ENCODE assay signal across 10 cellular contexts in genomic region chr1:44531785-44532566, GRCh38.
DNase-seq lines count a peak whose midpoint lies in the region; ATAC-seq and TF ChIP-seq lines count a peak whose summit lies in the region.
"Had no signal": no experiment of that assay in that cellular context is flagged by ENCODE, and none has a peak within 500 bp of the region (broad histone marks: within the 10 kb centered on the region; RNA-seq: fewer than 3 reads in every experiment).

No MANE protein-coding gene starts in this region.

- no peak overlapping the region for H2BK5ac ChIP-seq in H9 (ENCODE audit: insufficient read length, low read length)

- no peak overlapping the region for H2BK12ac ChIP-seq in H9 (ENCODE audit: insufficient read length, low read depth, low read length)

- H3K4me3 Mint-ChIP-seq in H9 = no peak overlapping the region
- no peak overlapping the region for H3K4me3 Mint-ChIP-seq in T-helper 17 cell

- TSS peak; percentile 88 for BruUV-seq in PC-9 (replicated peaks; lab: Mats Ljungman, UMichigan)

- H3K4me1 ChIP-seq in H9 (ENCODE audit: insufficient read depth, low read length) (peaks cover 15% of the 10 kb centered on the region), PC-9 (replicated peaks; ENCODE audit: insufficient read depth) (peaks cover 19% of the 10 kb centered on the region)
- H3K4me1 ChIP-seq: body of pancreas had no signal

- H3K4me3 ChIP-seq in GM06990 (replicated peaks; ENCODE audit: low read depth, low read length) (no peak overlapping the region), PC-9 (no peak overlapping the region), fibroblast of villous mesenchyme (ENCODE audit: low read depth, low read length) (no peak overlapping the region)
- H3K4me3 ChIP-seq: body of pancreas had no signal

- no peak overlapping the region for H3K4me2 ChIP-seq in H9 (ENCODE audit: insufficient read depth, insufficient read length, low read length)
- H3K4me2 ChIP-seq in PC-9 = peak overlapping the region; percentile 36

- H3K4me1 Mint-ChIP-seq in H9 (peaks cover 34 to 40% of the 10 kb centered on the region in 2 experiments), T-helper 17 cell (no peaks in the 10 kb centered on the region)

- no peak overlapping the region for H3T11ph ChIP-seq in H9 (ENCODE audit: low read length)

- no peak for ATAC-seq in T-helper 17 cell
- ATAC-seq: body of pancreas had no signal

- POLR2A ChIA-PET in PC-9 (lab: Charles Lee; ENCODE audit: unreplicated experiment) = interaction anchor here (0.7 kb wide), 1 partner anchor 1340 kb away, joined by 5 read pairs; no protein-coding TSS in a partner anchor

- H3K9me3 ChIP-seq in H9 (ENCODE audit: control insufficient read depth, low read depth, low read length) (no peaks in the 10 kb centered on the region), PC-9 (ENCODE audit: insufficient read depth, low read depth) (no peaks in the 10 kb centered on the region), T-helper 17 cell (ENCODE audit: control insufficient read depth, low read length, poor library complexity, severe bottlenecking) (no peaks in the 10 kb centered on the region)
- H3K9me3 ChIP-seq: body of pancreas had no signal

- no CpG with 5 or more reads among the region's 4 CpGs for WGBS in H9 (ENCODE audit: extremely low coverage, insufficient read length, low lambda C conversion rate)

- no peak overlapping the region for H3K9ac ChIP-seq in H9 (ENCODE audit: extremely low read depth, insufficient read length, low read length)

- H3K79me2 ChIP-seq in H9 (ENCODE audit: insufficient read depth, low read length) (no peaks in the 10 kb centered on the region), PC-9 (ENCODE audit: low read depth) (no peaks in the 10 kb centered on the region)

- H4K5ac ChIP-seq in H9 (ENCODE audit: insufficient read length, low read depth, low read length) = no peak overlapping the region

- H3K27ac Mint-ChIP-seq in H9 (peak overlapping the region in 2 of 3 experiments; percentile 1 to 45; a peak in 1 of 7 replicates), T-helper 17 cell (no peak overlapping the region)

- H3K36me3 Mint-ChIP-seq in H9 (ENCODE audit: insufficient read depth in 1 of 3, low read depth in 3 of 3) (no peaks in the 10 kb centered on the region), T-helper 17 cell (ENCODE audit: low read depth) (peaks cover 2% of the 10 kb centered on the region)

- H3K79me1 ChIP-seq in H9 (ENCODE audit: insufficient read depth, low read depth, low read length, poor library complexity, severe bottlenecking) = no peaks in the 10 kb centered on the region

- no peak overlapping the region for H4K91ac ChIP-seq in H9 (ENCODE audit: insufficient read length, low read depth, low read length)

- no peak overlapping the region for H3K56ac ChIP-seq in H9 (ENCODE audit: insufficient read length, low read depth, low read length)

- no peaks in the 10 kb centered on the region for H3K9me2 ChIP-seq in PC-9 (ENCODE audit: insufficient read depth)

- no peak overlapping the region for H3K4ac ChIP-seq in H9 (ENCODE audit: low read depth, low read length)

- H3K9me3 Mint-ChIP-seq in H9 = no peaks in the 10 kb centered on the region

- H2BK120ac ChIP-seq in H9 (ENCODE audit: low read depth, low read length, poor library complexity, severe bottlenecking) = no peak overlapping the region

- no peak overlapping the region for H3K14ac ChIP-seq in H9 (ENCODE audit: insufficient read depth, low read length)

- H3K36me3 ChIP-seq in GM06990 (ENCODE audit: control insufficient read depth, insufficient read depth, low read length) = no peaks in the 10 kb centered on the region
- H3K36me3 ChIP-seq in PC-9 (ENCODE audit: low read depth) = no peaks in the 10 kb centered on the region

- TF ChIP-seq CTCF in GM06990 (IDR thresholded peaks at IDR 0.05; ENCODE audit: insufficient read depth, low read length, poor library complexity, severe bottlenecking) (no peak), H9 (conservative IDR thresholded peaks at IDR 0.05) (no peak), PC-9 (conservative IDR thresholded peaks at IDR 0.05) (no peak), fibroblast of villous mesenchyme (IDR thresholded peaks at IDR 0.05; ENCODE audit: insufficient read depth, low read depth, low read length) (no peak), GM10266 (IDR thresholded peaks at IDR 0.05; ENCODE audit: control insufficient read depth, insufficient read depth, low read depth, missing control alignments) (no peak)

- H2AFZ ChIP-seq in H9 (ENCODE audit: low read length) (no peak overlapping the region), PC-9 (no peak overlapping the region)

- H3K23me2 ChIP-seq in H9 (ENCODE audit: insufficient read length, low read depth, low read length, poor library complexity, severe bottlenecking) = no peaks in the 10 kb centered on the region

- H3K18ac ChIP-seq in H9 (ENCODE audit: insufficient read length, low read depth, low read length) = no peak overlapping the region

- H3K27ac ChIP-seq in H9 (ENCODE audit: insufficient read length, low read depth, low read length) = no peak overlapping the region
- H3K27ac ChIP-seq in PC-9 = peak overlapping the region; percentile 77
- H3K27ac ChIP-seq: body of pancreas had no signal

- H3K27me3 ChIP-seq in GM06990 (replicated peaks; ENCODE audit: control insufficient read depth, insufficient read depth, low read length) = no peaks in the 10 kb centered on the region
- no peaks in the 10 kb centered on the region for H3K27me3 ChIP-seq in H9 (ENCODE audit: insufficient read depth, low read length)
- H3K27me3 ChIP-seq in PC-9 (ENCODE audit: insufficient read depth, low read depth) = no peaks in the 10 kb centered on the region
- H3K27me3 ChIP-seq: body of pancreas had no signal

- DNase-seq in GM06990 (ENCODE audit: extremely low read depth, insufficient read length) (peak; percentile 24), H9 (no peak), PC-9 (peak; percentile 75 to 91), fibroblast of villous mesenchyme (ENCODE audit: low read depth) (peak; percentile 43), HPDE6-E6E7 (ENCODE audit: extremely low spot score) (no peak), T-helper 17 cell (no peak), GM10266 (ENCODE audit: extremely low spot score) (no peak), hepatic stellate cell (ENCODE audit: low spot score) (no peak)
- DNase-seq: body of pancreas, left colon had no signal

- H3K23ac ChIP-seq in H9 (ENCODE audit: insufficient read length, low read depth, low read length) = no peak overlapping the region

- no peak overlapping the region for H2BK20ac ChIP-seq in H9 (ENCODE audit: low read depth, low read length, poor library complexity, severe bottlenecking)

- CTCF ChIA-PET in PC-9 (lab: Charles Lee) = interaction anchor here (0.6 to 2.3 kb wide), 4 partner anchors 15 to 207 kb away, joined by 4 to 9 read pairs (median 4); no protein-coding TSS in a partner anchor

- intact Hi-C loops in PC-9 (cut with micrococcal nuclease; ENCODE audit: unreplicated experiment) = no loop called here

- H2AK5ac ChIP-seq in H9 (ENCODE audit: insufficient read length, low read length) = no peak overlapping the region

- peaks cover 19% of the 10 kb centered on the region for H3K27me3 Mint-ChIP-seq in H9 (ENCODE audit: low read depth)
- H3K27me3 Mint-ChIP-seq in T-helper 17 cell = peaks cover 40% of the 10 kb centered on the region

- H4K8ac ChIP-seq in H9 (replicated peaks; ENCODE audit: insufficient read length, low read depth, low read length) = no peak overlapping the region

- H2BK15ac ChIP-seq in H9 (ENCODE audit: low read depth, low read length) = no peak overlapping the region

- no peaks in the 10 kb centered on the region for H4K20me1 ChIP-seq in H9 (ENCODE audit: control insufficient read depth, insufficient read depth, insufficient read length)
- no peaks in the 10 kb centered on the region for H4K20me1 ChIP-seq in PC-9 (ENCODE audit: insufficient read depth)

- peaks cover 17% of the 10 kb centered on the region; the same call in 1 of the 2 replicates for H3F3A ChIP-seq in PC-9 (ENCODE audit: insufficient read depth, low read depth)

Comparison
In these comparisons a context has a peak if more than half of its experiments do, and no peak if none do; other contexts are left out.
1. DNase-seq: peak in GM06990 (single experiment), PC-9 (2 of 2) and fibroblast of villous mesenchyme (single experiment); none in H9 (single experiment), HPDE6-E6E7 (single experiment), T-helper 17 cell (0 of 3), GM10266 (single experiment) and hepatic stellate cell (single experiment).